In genomic region chr6:113856571-113857564, GRCh38 we compare ENCODE assay signal across 8 cellular contexts. TPM values are rescaled to one million over a fixed set of nuclear protein-coding genes. Genes with fewer than 3 reads are reported as not detected.
DNase-seq lines count a peak whose midpoint lies in the region; ATAC-seq and TF ChIP-seq lines count a peak whose summit lies in the region.

Gene MARCKS (plus strand): TSS chr6:113857345. CDS start chr6:113857746, 401 bp downstream.

- peak within 1 kb of the TSS; percentile 65 to 81 (median 73) for H3K4me3 ChIP-seq in esophagus muscularis mucosa
- peak within 1 kb of the TSS; percentile 61 to 77 for H3K4me3 ChIP-seq in tibial artery

- no peaks in the 10 kb centered on the region for H3K36me3 ChIP-seq in esophagus muscularis mucosa
- H3K36me3 ChIP-seq in tibial artery, result no peaks in the 10 kb centered on the region

- H3K4me1 ChIP-seq in esophagus muscularis mucosa (peaks cover 4 to 40% (median 28%) of the 10 kb centered on the region in 4 donors), tibial artery (peaks cover 0 to 11% (median 5%) of the 10 kb centered on the region in 4 donors)

- TF ChIP-seq EP300 in esophagus muscularis mucosa (IDR thresholded peaks at IDR 0.05), result no peak

- H3K9me3 ChIP-seq in esophagus muscularis mucosa (no peaks in the 10 kb centered on the region), tibial artery (no peaks in the 10 kb centered on the region)

- peak; percentile 44 for ATAC-seq in HG03159 (IDR thresholded peaks at IDR 0.05; ENCODE audit: unreplicated experiment)

- H3K27me3 ChIP-seq in esophagus muscularis mucosa, result no peaks in the 10 kb centered on the region
- no peaks in the 10 kb centered on the region for H3K27me3 ChIP-seq in tibial artery

- no peak for TF ChIP-seq CTCF in esophagus muscularis mucosa (IDR thresholded peaks at IDR 0.05)
- TF ChIP-seq CTCF in tibial artery (IDR thresholded peaks at IDR 0.05), result no peak

- intact Hi-C loops in esophagus muscularis mucosa (cut with DNase I) (loop anchor here (5.0 to 10.0 kb wide), 3 partner anchors 292 to 1075 kb away; no protein-coding TSS in a partner anchor), tibial artery (cut with DNase I; ENCODE audit: low total_unique reads) (loop anchor here (5.0 to 10.0 kb wide), 2 partner anchors 440 to 1072 kb away; no protein-coding TSS in a partner anchor)

- TF ChIP-seq POLR2A in esophagus muscularis mucosa (IDR thresholded peaks at IDR 0.05; ENCODE audit: low read depth), result no peak

- DNase-seq in COLO668 (lab: John Stamatoyannopoulos, UW; ENCODE audit: unreplicated experiment) (peak; percentile 89), GM19238 (ENCODE audit: insufficient read length, low spot score) (peak; percentile 59), NCI-H226 (peak; percentile 86), esophagus muscularis mucosa (ENCODE audit: extremely low spot score) (no peak), midbrain (lab: John Stamatoyannopoulos, UW) (peak; percentile 88), tibial artery (peak; percentile 85 to 88)
- peak; percentile 26 to 38 for DNase-seq in activated CD4-positive, alpha-beta T cell treated with anti-CD3 and anti-CD28 coated beads, Interleukin-2, amount 50 U/mL, for 48 hours

- WGBS in esophagus muscularis mucosa, result under 1% methylated on average over 50 of the region's 50 CpGs

- H3K27ac ChIP-seq in esophagus muscularis mucosa (replicated peaks in 1 of 4) (peak within 1 kb of the TSS; percentile 90 to 97 (median 94)), tibial artery (peak within 1 kb of the TSS; percentile 93 to 99)

RNA-seq across cellular contexts. Expression of gene MARCKS, which starts in this region (rescaled TPM):
- 10 to 100 TPM; 19.2 to 32.7 (median 31.2) TPM for total RNA-seq in esophagus muscularis mucosa
